In the genomic region with DNA sequence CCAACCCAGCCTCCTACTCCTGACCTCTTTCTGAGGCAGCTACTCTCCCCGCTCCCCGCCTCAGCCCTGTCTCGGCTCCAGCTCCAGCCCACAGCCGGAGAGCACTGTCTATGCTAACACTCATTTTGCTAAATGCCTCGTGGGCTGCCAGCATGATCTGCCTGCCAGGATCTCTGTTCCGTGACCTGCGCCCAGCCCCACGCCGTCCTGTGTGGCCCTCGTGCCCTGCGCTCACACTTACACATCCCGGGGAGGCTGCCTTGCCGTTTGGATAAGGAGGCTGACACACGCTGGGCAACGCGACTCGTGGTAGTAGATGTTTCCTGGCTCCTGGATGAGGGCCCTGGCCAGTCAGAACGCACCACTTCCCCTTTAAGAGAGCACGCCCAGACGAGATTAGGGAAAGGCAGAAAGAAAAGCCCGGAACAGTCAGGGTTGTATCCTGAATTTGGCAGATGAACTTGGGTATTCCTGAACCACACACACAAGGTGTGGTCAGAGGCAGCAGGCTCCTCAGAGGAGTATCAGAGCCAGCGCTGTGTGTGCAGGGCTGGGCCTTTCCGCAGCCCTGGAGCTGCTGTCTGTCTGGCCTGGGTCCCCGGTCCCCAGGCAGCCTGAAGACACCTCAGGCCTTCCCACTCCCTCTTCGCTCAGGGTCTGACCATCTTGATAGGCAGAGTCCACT, we compare ENCODE assay signal across 2 cellular contexts.
TF ChIP-seq lines count a peak whose summit lies in the region.

No MANE protein-coding gene starts in this region.

TF ChIP-seq in K562, 482 proteins besides CTCF, POLR2A, EP300 and RAD21 (continued from another document and continues in another):
- TF ChIP-seq, protein P1, sequence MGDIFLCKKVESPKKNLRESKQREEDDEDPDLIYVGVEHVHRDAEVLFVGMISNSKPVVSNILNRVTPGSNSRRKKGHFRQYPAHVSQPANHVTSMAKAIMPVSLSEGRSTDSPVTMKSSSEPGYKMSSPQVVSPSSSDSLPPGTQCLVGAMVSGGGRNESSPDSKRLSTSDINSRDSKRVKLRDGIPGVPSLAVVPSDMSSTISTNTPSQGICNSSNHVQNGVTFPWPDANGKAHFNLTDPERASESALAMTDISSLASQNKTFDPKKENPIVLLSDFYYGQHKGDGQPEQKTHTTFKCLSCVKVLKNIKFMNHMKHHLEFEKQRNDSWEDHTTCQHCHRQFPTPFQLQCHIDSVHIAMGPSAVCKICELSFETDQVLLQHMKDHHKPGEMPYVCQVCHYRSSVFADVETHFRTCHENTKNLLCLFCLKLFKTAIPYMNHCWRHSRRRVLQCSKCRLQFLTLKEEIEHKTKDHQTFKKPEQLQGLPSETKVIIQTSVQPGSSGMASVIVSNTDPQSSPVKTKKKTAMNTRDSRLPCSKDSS (IDR thresholded peaks at IDR 0.05; ENCODE audit: low read depth, partially characterized antibody): no peak
- TF ChIP-seq ZFX (CRISPR knock-in tag; IDR thresholded peaks at IDR 0.05) (peak; percentile 57), SMARCE1 (IDR thresholded peaks at IDR 0.05) (no peak)
- TF ChIP-seq, protein P2, sequence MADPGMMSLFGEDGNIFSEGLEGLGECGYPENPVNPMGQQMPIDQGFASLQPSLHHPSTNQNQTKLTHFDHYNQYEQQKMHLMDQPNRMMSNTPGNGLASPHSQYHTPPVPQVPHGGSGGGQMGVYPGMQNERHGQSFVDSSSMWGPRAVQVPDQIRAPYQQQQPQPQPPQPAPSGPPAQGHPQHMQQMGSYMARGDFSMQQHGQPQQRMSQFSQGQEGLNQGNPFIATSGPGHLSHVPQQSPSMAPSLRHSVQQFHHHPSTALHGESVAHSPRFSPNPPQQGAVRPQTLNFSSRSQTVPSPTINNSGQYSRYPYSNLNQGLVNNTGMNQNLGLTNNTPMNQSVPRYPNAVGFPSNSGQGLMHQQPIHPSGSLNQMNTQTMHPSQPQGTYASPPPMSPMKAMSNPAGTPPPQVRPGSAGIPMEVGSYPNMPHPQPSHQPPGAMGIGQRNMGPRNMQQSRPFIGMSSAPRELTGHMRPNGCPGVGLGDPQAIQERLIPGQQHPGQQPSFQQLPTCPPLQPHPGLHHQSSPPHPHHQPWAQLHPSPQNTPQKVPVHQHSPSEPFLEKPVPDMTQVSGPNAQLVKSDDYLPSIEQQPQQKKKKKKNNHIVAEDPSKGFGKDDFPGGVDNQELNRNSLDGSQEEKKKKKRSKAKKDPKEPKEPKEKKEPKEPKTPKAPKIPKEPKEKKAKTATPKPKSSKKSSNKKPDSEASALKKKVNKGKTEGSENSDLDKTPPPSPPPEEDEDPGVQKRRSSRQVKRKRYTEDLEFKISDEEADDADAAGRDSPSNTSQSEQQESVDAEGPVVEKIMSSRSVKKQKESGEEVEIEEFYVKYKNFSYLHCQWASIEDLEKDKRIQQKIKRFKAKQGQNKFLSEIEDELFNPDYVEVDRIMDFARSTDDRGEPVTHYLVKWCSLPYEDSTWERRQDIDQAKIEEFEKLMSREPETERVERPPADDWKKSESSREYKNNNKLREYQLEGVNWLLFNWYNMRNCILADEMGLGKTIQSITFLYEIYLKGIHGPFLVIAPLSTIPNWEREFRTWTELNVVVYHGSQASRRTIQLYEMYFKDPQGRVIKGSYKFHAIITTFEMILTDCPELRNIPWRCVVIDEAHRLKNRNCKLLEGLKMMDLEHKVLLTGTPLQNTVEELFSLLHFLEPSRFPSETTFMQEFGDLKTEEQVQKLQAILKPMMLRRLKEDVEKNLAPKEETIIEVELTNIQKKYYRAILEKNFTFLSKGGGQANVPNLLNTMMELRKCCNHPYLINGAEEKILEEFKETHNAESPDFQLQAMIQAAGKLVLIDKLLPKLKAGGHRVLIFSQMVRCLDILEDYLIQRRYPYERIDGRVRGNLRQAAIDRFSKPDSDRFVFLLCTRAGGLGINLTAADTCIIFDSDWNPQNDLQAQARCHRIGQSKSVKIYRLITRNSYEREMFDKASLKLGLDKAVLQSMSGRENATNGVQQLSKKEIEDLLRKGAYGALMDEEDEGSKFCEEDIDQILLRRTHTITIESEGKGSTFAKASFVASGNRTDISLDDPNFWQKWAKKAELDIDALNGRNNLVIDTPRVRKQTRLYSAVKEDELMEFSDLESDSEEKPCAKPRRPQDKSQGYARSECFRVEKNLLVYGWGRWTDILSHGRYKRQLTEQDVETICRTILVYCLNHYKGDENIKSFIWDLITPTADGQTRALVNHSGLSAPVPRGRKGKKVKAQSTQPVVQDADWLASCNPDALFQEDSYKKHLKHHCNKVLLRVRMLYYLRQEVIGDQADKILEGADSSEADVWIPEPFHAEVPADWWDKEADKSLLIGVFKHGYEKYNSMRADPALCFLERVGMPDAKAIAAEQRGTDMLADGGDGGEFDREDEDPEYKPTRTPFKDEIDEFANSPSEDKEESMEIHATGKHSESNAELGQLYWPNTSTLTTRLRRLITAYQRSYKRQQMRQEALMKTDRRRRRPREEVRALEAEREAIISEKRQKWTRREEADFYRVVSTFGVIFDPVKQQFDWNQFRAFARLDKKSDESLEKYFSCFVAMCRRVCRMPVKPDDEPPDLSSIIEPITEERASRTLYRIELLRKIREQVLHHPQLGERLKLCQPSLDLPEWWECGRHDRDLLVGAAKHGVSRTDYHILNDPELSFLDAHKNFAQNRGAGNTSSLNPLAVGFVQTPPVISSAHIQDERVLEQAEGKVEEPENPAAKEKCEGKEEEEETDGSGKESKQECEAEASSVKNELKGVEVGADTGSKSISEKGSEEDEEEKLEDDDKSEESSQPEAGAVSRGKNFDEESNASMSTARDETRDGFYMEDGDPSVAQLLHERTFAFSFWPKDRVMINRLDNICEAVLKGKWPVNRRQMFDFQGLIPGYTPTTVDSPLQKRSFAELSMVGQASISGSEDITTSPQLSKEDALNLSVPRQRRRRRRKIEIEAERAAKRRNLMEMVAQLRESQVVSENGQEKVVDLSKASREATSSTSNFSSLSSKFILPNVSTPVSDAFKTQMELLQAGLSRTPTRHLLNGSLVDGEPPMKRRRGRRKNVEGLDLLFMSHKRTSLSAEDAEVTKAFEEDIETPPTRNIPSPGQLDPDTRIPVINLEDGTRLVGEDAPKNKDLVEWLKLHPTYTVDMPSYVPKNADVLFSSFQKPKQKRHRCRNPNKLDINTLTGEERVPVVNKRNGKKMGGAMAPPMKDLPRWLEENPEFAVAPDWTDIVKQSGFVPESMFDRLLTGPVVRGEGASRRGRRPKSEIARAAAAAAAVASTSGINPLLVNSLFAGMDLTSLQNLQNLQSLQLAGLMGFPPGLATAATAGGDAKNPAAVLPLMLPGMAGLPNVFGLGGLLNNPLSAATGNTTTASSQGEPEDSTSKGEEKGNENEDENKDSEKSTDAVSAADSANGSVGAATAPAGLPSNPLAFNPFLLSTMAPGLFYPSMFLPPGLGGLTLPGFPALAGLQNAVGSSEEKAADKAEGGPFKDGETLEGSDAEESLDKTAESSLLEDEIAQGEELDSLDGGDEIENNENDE (IDR thresholded peaks at IDR 0.05; ENCODE audit: low read depth, low read length): no peak

TF ChIP-seq in SK-N-SH, 30 proteins besides CTCF, POLR2A, EP300 and RAD21 (continued from another document):
- TF ChIP-seq, protein P3, sequence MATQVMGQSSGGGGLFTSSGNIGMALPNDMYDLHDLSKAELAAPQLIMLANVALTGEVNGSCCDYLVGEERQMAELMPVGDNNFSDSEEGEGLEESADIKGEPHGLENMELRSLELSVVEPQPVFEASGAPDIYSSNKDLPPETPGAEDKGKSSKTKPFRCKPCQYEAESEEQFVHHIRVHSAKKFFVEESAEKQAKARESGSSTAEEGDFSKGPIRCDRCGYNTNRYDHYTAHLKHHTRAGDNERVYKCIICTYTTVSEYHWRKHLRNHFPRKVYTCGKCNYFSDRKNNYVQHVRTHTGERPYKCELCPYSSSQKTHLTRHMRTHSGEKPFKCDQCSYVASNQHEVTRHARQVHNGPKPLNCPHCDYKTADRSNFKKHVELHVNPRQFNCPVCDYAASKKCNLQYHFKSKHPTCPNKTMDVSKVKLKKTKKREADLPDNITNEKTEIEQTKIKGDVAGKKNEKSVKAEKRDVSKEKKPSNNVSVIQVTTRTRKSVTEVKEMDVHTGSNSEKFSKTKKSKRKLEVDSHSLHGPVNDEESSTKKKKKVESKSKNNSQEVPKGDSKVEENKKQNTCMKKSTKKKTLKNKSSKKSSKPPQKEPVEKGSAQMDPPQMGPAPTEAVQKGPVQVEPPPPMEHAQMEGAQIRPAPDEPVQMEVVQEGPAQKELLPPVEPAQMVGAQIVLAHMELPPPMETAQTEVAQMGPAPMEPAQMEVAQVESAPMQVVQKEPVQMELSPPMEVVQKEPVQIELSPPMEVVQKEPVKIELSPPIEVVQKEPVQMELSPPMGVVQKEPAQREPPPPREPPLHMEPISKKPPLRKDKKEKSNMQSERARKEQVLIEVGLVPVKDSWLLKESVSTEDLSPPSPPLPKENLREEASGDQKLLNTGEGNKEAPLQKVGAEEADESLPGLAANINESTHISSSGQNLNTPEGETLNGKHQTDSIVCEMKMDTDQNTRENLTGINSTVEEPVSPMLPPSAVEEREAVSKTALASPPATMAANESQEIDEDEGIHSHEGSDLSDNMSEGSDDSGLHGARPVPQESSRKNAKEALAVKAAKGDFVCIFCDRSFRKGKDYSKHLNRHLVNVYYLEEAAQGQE (IDR thresholded peaks at IDR 0.05; ENCODE audit: low read depth, low read length): no peak
- TF ChIP-seq, protein P4, sequence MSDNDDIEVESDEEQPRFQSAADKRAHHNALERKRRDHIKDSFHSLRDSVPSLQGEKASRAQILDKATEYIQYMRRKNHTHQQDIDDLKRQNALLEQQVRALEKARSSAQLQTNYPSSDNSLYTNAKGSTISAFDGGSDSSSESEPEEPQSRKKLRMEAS (IDR thresholded peaks at IDR 0.05; ENCODE audit: low read depth): no peak
- TF ChIP-seq TCF12 (IDR thresholded peaks at IDR 0.05) (no peak), TAF1 (IDR thresholded peaks at IDR 0.05; ENCODE audit: borderline replicate concordance, low read depth, low read length) (no peak), JUND (IDR thresholded peaks at IDR 0.05) (no peak), GATA2 (CRISPR knock-in tag; IDR thresholded peaks at IDR 0.05) (no peak), POLR2AphosphoS5 (IDR thresholded peaks at IDR 0.05; ENCODE audit: low read depth, low read length) (no peak), SMC3 (IDR thresholded peaks at IDR 0.05; ENCODE audit: low read depth, low read length) (no peak), SIN3A (IDR thresholded peaks at IDR 0.05; ENCODE audit: borderline replicate concordance, low read depth, low read length) (no peak), RFX5 (IDR thresholded peaks at IDR 0.05; ENCODE audit: low read length) (no peak), NFIC (IDR thresholded peaks at IDR 0.05; ENCODE audit: borderline replicate concordance) (no peak)
- TF ChIP-seq, protein P5, sequence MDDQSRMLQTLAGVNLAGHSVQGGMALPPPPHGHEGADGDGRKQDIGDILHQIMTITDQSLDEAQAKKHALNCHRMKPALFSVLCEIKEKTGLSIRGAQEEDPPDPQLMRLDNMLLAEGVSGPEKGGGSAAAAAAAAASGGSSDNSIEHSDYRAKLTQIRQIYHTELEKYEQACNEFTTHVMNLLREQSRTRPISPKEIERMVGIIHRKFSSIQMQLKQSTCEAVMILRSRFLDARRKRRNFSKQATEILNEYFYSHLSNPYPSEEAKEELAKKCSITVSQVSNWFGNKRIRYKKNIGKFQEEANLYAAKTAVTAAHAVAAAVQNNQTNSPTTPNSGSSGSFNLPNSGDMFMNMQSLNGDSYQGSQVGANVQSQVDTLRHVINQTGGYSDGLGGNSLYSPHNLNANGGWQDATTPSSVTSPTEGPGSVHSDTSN (IDR thresholded peaks at IDR 0.05): no peak
- TF ChIP-seq, protein P6, sequence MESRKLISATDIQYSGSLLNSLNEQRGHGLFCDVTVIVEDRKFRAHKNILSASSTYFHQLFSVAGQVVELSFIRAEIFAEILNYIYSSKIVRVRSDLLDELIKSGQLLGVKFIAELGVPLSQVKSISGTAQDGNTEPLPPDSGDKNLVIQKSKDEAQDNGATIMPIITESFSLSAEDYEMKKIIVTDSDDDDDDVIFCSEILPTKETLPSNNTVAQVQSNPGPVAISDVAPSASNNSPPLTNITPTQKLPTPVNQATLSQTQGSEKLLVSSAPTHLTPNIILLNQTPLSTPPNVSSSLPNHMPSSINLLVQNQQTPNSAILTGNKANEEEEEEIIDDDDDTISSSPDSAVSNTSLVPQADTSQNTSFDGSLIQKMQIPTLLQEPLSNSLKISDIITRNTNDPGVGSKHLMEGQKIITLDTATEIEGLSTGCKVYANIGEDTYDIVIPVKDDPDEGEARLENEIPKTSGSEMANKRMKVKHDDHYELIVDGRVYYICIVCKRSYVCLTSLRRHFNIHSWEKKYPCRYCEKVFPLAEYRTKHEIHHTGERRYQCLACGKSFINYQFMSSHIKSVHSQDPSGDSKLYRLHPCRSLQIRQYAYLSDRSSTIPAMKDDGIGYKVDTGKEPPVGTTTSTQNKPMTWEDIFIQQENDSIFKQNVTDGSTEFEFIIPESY (IDR thresholded peaks at IDR 0.05; ENCODE audit: borderline replicate concordance, low read depth): no peak
- TF ChIP-seq, protein P7, sequence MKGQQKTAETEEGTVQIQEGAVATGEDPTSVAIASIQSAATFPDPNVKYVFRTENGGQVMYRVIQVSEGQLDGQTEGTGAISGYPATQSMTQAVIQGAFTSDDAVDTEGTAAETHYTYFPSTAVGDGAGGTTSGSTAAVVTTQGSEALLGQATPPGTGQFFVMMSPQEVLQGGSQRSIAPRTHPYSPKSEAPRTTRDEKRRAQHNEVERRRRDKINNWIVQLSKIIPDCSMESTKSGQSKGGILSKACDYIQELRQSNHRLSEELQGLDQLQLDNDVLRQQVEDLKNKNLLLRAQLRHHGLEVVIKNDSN (IDR thresholded peaks at IDR 0.05; ENCODE audit: borderline replicate concordance, low read depth): no peak
